ENCODE assay signal across 2 cellular contexts in genomic region chr2:10686176-10686575, GRCh38.
TF ChIP-seq lines count a peak whose summit lies in the region.

No MANE protein-coding gene starts in this region.

TF ChIP-seq in HepG2, 621 proteins besides CTCF, POLR2A, EP300 and RAD21:
- TF ChIP-seq ZNF841 (CRISPR knock-in tag; IDR thresholded peaks at IDR 0.05; ENCODE audit: borderline replicate concordance) = no peak
- no peak for TF ChIP-seq JDP2 (CRISPR knock-in tag; IDR thresholded peaks at IDR 0.05; ENCODE audit: borderline replicate concordance)
- no peak for TF ChIP-seq IKZF4 (CRISPR knock-in tag; IDR thresholded peaks at IDR 0.05; ENCODE audit: borderline replicate concordance, low read depth, not compliant biosample characterization)
- TF ChIP-seq ELF4 (CRISPR knock-in tag; IDR thresholded peaks at IDR 0.05; ENCODE audit: borderline replicate concordance) = no peak
- TF ChIP-seq ETV6 (CRISPR knock-in tag; conservative IDR thresholded peaks at IDR 0.05) = no peak
- no peak for TF ChIP-seq TBX3 (IDR thresholded peaks at IDR 0.05; ENCODE audit: borderline replicate concordance)
- no peak for TF ChIP-seq KDM6A (CRISPR knock-in tag; IDR thresholded peaks at IDR 0.05; ENCODE audit: low read depth)
- no peak for TF ChIP-seq ZNF569 (CRISPR knock-in tag; IDR thresholded peaks at IDR 0.05; ENCODE audit: borderline replicate concordance)
- TF ChIP-seq RFXANK (CRISPR knock-in tag; IDR thresholded peaks at IDR 0.05) = no peak
- TF ChIP-seq HNF4G (IDR thresholded peaks at IDR 0.05; ENCODE audit: borderline replicate concordance, low read depth, low read length) = no peak
- no peak for TF ChIP-seq HNF4G (CRISPR knock-in tag; IDR thresholded peaks at IDR 0.05; ENCODE audit: borderline replicate concordance, low read depth)
- no peak for TF ChIP-seq ZNF790 (CRISPR knock-in tag; IDR thresholded peaks at IDR 0.05; ENCODE audit: borderline replicate concordance)
- TF ChIP-seq HMG20A (CRISPR knock-in tag; IDR thresholded peaks at IDR 0.05; ENCODE audit: borderline replicate concordance) = no peak
- no peak for TF ChIP-seq NCOR1 (IDR thresholded peaks at IDR 0.05; ENCODE audit: borderline replicate concordance, low read length)
- no peak for TF ChIP-seq NFAT5 (CRISPR knock-in tag; IDR thresholded peaks at IDR 0.05)
- TF ChIP-seq PAXIP1 (CRISPR knock-in tag; conservative IDR thresholded peaks at IDR 0.05) = no peak
- TF ChIP-seq KDM4B (CRISPR knock-in tag; IDR thresholded peaks at IDR 0.05) = no peak
- no peak for TF ChIP-seq FOXP4 (CRISPR knock-in tag; IDR thresholded peaks at IDR 0.05)
- no peak for TF ChIP-seq RARG (CRISPR knock-in tag; IDR thresholded peaks at IDR 0.05; ENCODE audit: low read depth)
- no peak for TF ChIP-seq ZNF780A (CRISPR knock-in tag; IDR thresholded peaks at IDR 0.05)

TF ChIP-seq in K562, 482 proteins besides CTCF, POLR2A, EP300 and RAD21:
- TF ChIP-seq TBL1XR1 (IDR thresholded peaks at IDR 0.05; ENCODE audit: low read length in 2 of 2) = no peak
- 0 out of 2 replicates have a peak, but pooled peaks have one; percentile 2 for TF ChIP-seq CBFA2T3 (IDR thresholded peaks at IDR 0.05)
